In genomic region chr2:46175409-46175808, GRCh38 we compare ENCODE assay signal across 26 cellular contexts.
DNase-seq lines count a peak whose midpoint lies in the region; ATAC-seq and TF ChIP-seq lines count a peak whose summit lies in the region.
"Had no signal": no experiment of that assay in that cellular context is flagged by ENCODE, and none has a peak within 500 bp of the region (broad histone marks: within the 10 kb centered on the region; RNA-seq: fewer than 3 reads in every experiment).

No MANE protein-coding gene starts in this region.

- H3K4me1 Mint-ChIP-seq in natural killer cell = peaks cover 44 to 48% of the 10 kb centered on the region in 2 donors
- peaks cover 19 to 20% of the 10 kb centered on the region in 2 donors for H3K4me1 Mint-ChIP-seq in natural killer cell treated with Interleukin-12 subunit alpha and Interleukin-12 subunit beta and Interleukin-15 and Interleukin-18, amount 100 ng/mL, for 72 hours (ENCODE audit: low read depth in 2 of 2)
- peaks cover 37% of the 10 kb centered on the region for H3K4me1 Mint-ChIP-seq in stimulated activated effector memory CD8-positive, alpha-beta T cell treated with anti-CD3 and anti-CD28 coated beads, Interleukin-12 subunit alpha, Interleukin-12 subunit beta, amount 100 ng/mL, for 72 hours

- no peaks in the 10 kb centered on the region for H3K27me3 Mint-ChIP-seq in natural killer cell (ENCODE audit: low read depth in 2 of 2)
- H3K27me3 Mint-ChIP-seq in natural killer cell treated with Interleukin-12 subunit alpha and Interleukin-12 subunit beta and Interleukin-15 and Interleukin-18, amount 100 ng/mL, for 72 hours = no peaks in the 10 kb centered on the region
- H3K27me3 Mint-ChIP-seq: activated naive CD4-positive, alpha-beta T cell treated with anti-CD3 and anti-CD28 coated beads, Interleukin-2, amount 10 ng/mL, durations not matched to agents 7 days and 5 days; memory B cell; naive B cell had no signal

- TF ChIP-seq CTCF in natural killer cell (IDR thresholded peaks at IDR 0.05) (no peak), fibroblast of the aortic adventitia (IDR thresholded peaks at IDR 0.05; ENCODE audit: insufficient read depth, low read length) (no peak)

- H3K27ac Mint-ChIP-seq in natural killer cell = peak overlapping the region; percentile 71 to 87
- H3K27ac Mint-ChIP-seq in natural killer cell treated with Interleukin-12 subunit alpha and Interleukin-12 subunit beta and Interleukin-15 and Interleukin-18, amount 100 ng/mL, for 72 hours = no peak overlapping the region
- peak overlapping the region; percentile 61 for H3K27ac Mint-ChIP-seq in stimulated activated effector memory CD8-positive, alpha-beta T cell treated with anti-CD3 and anti-CD28 coated beads, Interleukin-12 subunit alpha, Interleukin-12 subunit beta, amount 100 ng/mL, for 72 hours
- H3K27ac Mint-ChIP-seq: activated naive CD4-positive, alpha-beta T cell treated with anti-CD3 and anti-CD28 coated beads, Interleukin-2, amount 10 ng/mL, durations not matched to agents 7 days and 5 days; GM23338; memory B cell; T-helper 1 cell treated with Interleukin-12 subunit alpha and Interleukin-12 subunit beta and Interleukin-4 antibody, amounts not matched to agents 30 μg/mL and 1 μg/mL, for 36 hours had no signal

- DNase-seq in natural killer cell (no peak), amniotic epithelial cell (ENCODE audit: low read depth) (peak; percentile 83), fibroblast of the aortic adventitia (ENCODE audit: low read depth) (peak; percentile 71), SW 1271 (lab: John Stamatoyannopoulos, UW) (no peak), NK-92 (lab: John Stamatoyannopoulos, UW; ENCODE audit: unreplicated experiment) (no peak)
- no peak for DNase-seq in natural killer cell treated with Interleukin-12 subunit alpha and Interleukin-12 subunit beta and Interleukin-15 and Interleukin-18, amount 100 ng/mL, for 72 hours (ENCODE audit: low spot score)
- DNase-seq in stimulated activated effector memory CD8-positive, alpha-beta T cell treated with anti-CD3 and anti-CD28 coated beads, Interleukin-12 subunit alpha, Interleukin-12 subunit beta, amount 100 ng/mL, for 72 hours (ENCODE audit: low spot score in 2 of 2) = no peak
- DNase-seq: 8988T; activated CD4-positive, alpha-beta T cell treated with anti-CD3 and anti-CD28 coated beads for 4 hours; activated naive CD4-positive, alpha-beta T cell treated with anti-CD3 and anti-CD28 coated beads, Interleukin-2, amount 10 ng/mL, durations not matched to agents 7 days and 5 days; activated T-cell treated with anti-CD3 and anti-CD28 coated beads, Interleukin-2, amount 50 U/mL, for 48 hours; anterior cingulate cortex; effector memory CD4-positive, alpha-beta T cell; MV-4-11; naive B cell; NCI-H1694 treated with DMSO at 0.1 percent for 48 hours; NCI-H82; ovary; right cardiac atrium; upper lobe of right lung had no signal

- H3K36me3 Mint-ChIP-seq in natural killer cell = no peaks in the 10 kb centered on the region
- H3K36me3 Mint-ChIP-seq in natural killer cell treated with Interleukin-12 subunit alpha and Interleukin-12 subunit beta and Interleukin-15 and Interleukin-18, amount 100 ng/mL, for 72 hours = no peaks in the 10 kb centered on the region
- H3K36me3 Mint-ChIP-seq in stimulated activated effector memory CD8-positive, alpha-beta T cell treated with anti-CD3 and anti-CD28 coated beads, Interleukin-12 subunit alpha, Interleukin-12 subunit beta, amount 100 ng/mL, for 72 hours = peaks cover 22% of the 10 kb centered on the region
- H3K36me3 Mint-ChIP-seq: activated naive CD4-positive, alpha-beta T cell treated with anti-CD3 and anti-CD28 coated beads, Interleukin-2, amount 10 ng/mL, durations not matched to agents 7 days and 5 days had no signal

- intact Hi-C loops in natural killer cell (cut with micrococcal nuclease) = loop anchor here (5.0 kb wide), 1 partner anchor 122 kb away; the partner anchor contains the start of gene EPAS1

- no peak overlapping the region for H3K4me3 Mint-ChIP-seq in natural killer cell
- no peak overlapping the region for H3K4me3 Mint-ChIP-seq in natural killer cell treated with Interleukin-12 subunit alpha and Interleukin-12 subunit beta and Interleukin-15 and Interleukin-18, amount 100 ng/mL, for 72 hours
- H3K4me3 Mint-ChIP-seq in stimulated activated effector memory CD8-positive, alpha-beta T cell treated with anti-CD3 and anti-CD28 coated beads, Interleukin-12 subunit alpha, Interleukin-12 subunit beta, amount 100 ng/mL, for 72 hours = no peak overlapping the region
- H3K4me3 Mint-ChIP-seq: activated naive CD4-positive, alpha-beta T cell treated with anti-CD3 and anti-CD28 coated beads, Interleukin-2, amount 10 ng/mL, durations not matched to agents 7 days and 5 days; GM23338; memory B cell; naive B cell; T-helper 1 cell treated with Interleukin-12 subunit alpha and Interleukin-12 subunit beta and Interleukin-4 antibody, amounts not matched to agents 30 μg/mL and 1 μg/mL, for 36 hours had no signal

- H3K9me3 Mint-ChIP-seq in natural killer cell = no peaks in the 10 kb centered on the region
- no peaks in the 10 kb centered on the region for H3K9me3 Mint-ChIP-seq in natural killer cell treated with Interleukin-12 subunit alpha and Interleukin-12 subunit beta and Interleukin-15 and Interleukin-18, amount 100 ng/mL, for 72 hours
- H3K9me3 Mint-ChIP-seq in stimulated activated effector memory CD8-positive, alpha-beta T cell treated with anti-CD3 and anti-CD28 coated beads, Interleukin-12 subunit alpha, Interleukin-12 subunit beta, amount 100 ng/mL, for 72 hours = no peaks in the 10 kb centered on the region
- H3K9me3 Mint-ChIP-seq: activated naive CD4-positive, alpha-beta T cell treated with anti-CD3 and anti-CD28 coated beads, Interleukin-2, amount 10 ng/mL, durations not matched to agents 7 days and 5 days; GM23338; memory B cell; naive B cell; T-helper 1 cell treated with Interleukin-12 subunit alpha and Interleukin-12 subunit beta and Interleukin-4 antibody, amounts not matched to agents 30 μg/mL and 1 μg/mL, for 36 hours had no signal

- ATAC-seq in natural killer cell (no peak), HG02763 (IDR thresholded peaks at IDR 0.05; ENCODE audit: unreplicated experiment) (no peak)
- no peak for ATAC-seq in natural killer cell treated with Interleukin-12 subunit alpha and Interleukin-12 subunit beta and Interleukin-15 and Interleukin-18, amount 100 ng/mL, for 72 hours
- ATAC-seq in stimulated activated effector memory CD8-positive, alpha-beta T cell treated with anti-CD3 and anti-CD28 coated beads, Interleukin-12 subunit alpha, Interleukin-12 subunit beta, amount 100 ng/mL, for 72 hours = no peak
- ATAC-seq: esophagus mucosa, GM23338, right cardiac atrium, upper lobe of right lung had no signal

- H3K4me3 ChIP-seq in fibroblast of the aortic adventitia (ENCODE audit: low read depth, low read length) = no peak overlapping the region
- H3K4me3 ChIP-seq: BLaER1, GM23338, ovary, upper lobe of right lung had no signal

Comparison
In these comparisons a context has a peak if more than half of its experiments do, and no peak if none do; other contexts are left out.
1. H3K27ac Mint-ChIP-seq: peak in natural killer cell (2 of 2) and stimulated activated effector memory CD8-positive, alpha-beta T cell treated with anti-CD3 and anti-CD28 coated beads, Interleukin-12 subunit alpha, Interleukin-12 subunit beta, amount 100 ng/mL, for 72 hours (single experiment); none in natural killer cell treated with Interleukin-12 subunit alpha and Interleukin-12 subunit beta and Interleukin-15 and Interleukin-18, amount 100 ng/mL, for 72 hours (0 of 2).
2. DNase-seq: peak in amniotic epithelial cell (single experiment) and fibroblast of the aortic adventitia (single experiment); none in natural killer cell (single experiment), natural killer cell treated with Interleukin-12 subunit alpha and Interleukin-12 subunit beta and Interleukin-15 and Interleukin-18, amount 100 ng/mL, for 72 hours (single experiment), stimulated activated effector memory CD8-positive, alpha-beta T cell treated with anti-CD3 and anti-CD28 coated beads, Interleukin-12 subunit alpha, Interleukin-12 subunit beta, amount 100 ng/mL, for 72 hours (0 of 2), SW 1271 (0 of 2) and NK-92 (single experiment).